Comparison of ENCODE assay signal across 24 cellular contexts in the genomic region with DNA sequence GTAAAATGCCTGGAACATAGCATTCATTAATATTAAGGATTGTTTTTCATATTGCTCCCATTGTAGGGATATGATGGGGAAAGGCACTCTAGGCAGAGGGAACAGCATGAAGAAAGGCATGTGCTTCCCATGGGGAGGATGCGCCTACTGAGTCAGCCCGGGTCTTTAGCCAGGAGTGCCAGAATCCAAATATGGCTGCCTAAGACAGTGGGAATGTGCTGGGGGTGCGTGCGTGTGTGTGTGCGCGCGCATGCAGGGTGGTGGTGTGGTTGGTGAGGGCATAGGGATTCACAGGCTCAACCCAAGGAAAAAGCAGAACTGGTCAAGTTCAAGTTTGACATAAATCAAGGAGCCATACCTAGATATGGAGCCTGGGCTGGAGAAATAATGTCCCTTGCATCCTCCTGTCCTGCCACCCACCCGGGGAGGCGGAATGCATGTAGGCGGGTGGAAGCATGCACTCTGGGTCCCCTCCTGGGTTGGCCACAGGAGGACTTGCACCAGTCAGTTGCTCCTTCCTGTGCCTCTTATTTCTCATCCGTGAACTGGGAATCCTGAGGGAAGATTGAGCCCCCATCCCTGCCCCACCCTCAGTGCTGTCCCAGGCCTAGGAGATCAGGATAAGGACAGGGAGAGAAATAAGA.
"Had no signal": no experiment of that assay in that cellular context is flagged by ENCODE, and none has a peak within 500 bp of the region (broad histone marks: within the 10 kb centered on the region; RNA-seq: fewer than 3 reads in every experiment).

No MANE protein-coding gene starts in this region.

- H3K27ac Mint-ChIP-seq: memory B cell; mesothelial cell of epicardium; natural killer cell treated with Interleukin-12 subunit alpha and Interleukin-12 subunit beta and Interleukin-15 and Interleukin-18, amount 100 ng/mL, for 72 hours; stimulated activated memory B cell treated with anti-CD40 and anti-IgM and Interleukin-4, amounts not matched to agents 10 μg/mL and 1 μg/mL and 100 μg/mL, for 72 hours; type B pancreatic cell had no signal

- FAIRE-seq: frontal cortex, small intestine had no signal

- H3K9me3 ChIP-seq: mucosa of descending colon, psoas muscle, right lobe of liver, testis, tibial artery had no signal

- H3K4me1 ChIP-seq: psoas muscle, right lobe of liver, tibial artery had no signal

- H2AFZ ChIP-seq: hepatocyte had no signal

- H3K27me3 ChIP-seq: cardiac muscle cell, dorsolateral prefrontal cortex, hepatocyte, right lobe of liver, testis had no signal

- ATAC-seq: left colon; mucosa of descending colon; psoas muscle; stimulated activated naive CD8-positive, alpha-beta T cell treated with anti-CD3 and anti-CD28 coated beads, Interleukin-15, Interleukin-2, amounts not matched to agents 100 U/mL and 50 U/mL, for 24 hours had no signal

- DNase-seq: effector CD4-positive, alpha-beta T cell; left colon; mucosa of descending colon; naive B cell; psoas muscle; retina; right lobe of liver; small intestine; stimulated activated CD4-positive, alpha-beta T cell treated with anti-CD3 and anti-CD28 coated beads, Interleukin-4, amount 100 ng/mL, for 4 hours; stimulated activated naive CD8-positive, alpha-beta T cell treated with anti-CD3 and anti-CD28 coated beads, Interleukin-15, Interleukin-2, amounts not matched to agents 100 U/mL and 50 U/mL, for 24 hours; substantia nigra; testis; tibial artery had no signal

- H3K4me3 Mint-ChIP-seq: memory B cell; mesothelial cell of epicardium; naive B cell; natural killer cell treated with Interleukin-12 subunit alpha and Interleukin-12 subunit beta and Interleukin-15 and Interleukin-18, amount 100 ng/mL, for 72 hours; neural crest cell; stimulated activated memory B cell treated with anti-CD40 and anti-IgM and Interleukin-4, amounts not matched to agents 10 μg/mL and 1 μg/mL and 100 μg/mL, for 72 hours; type B pancreatic cell had no signal

- H3K36me3 ChIP-seq: cardiac muscle cell, right lobe of liver, tibial artery had no signal

- H3K27ac ChIP-seq: cardiac muscle cell, dorsolateral prefrontal cortex, hepatocyte, psoas muscle, right lobe of liver, testis, tibial artery had no signal

- H3K4me2 ChIP-seq: hepatocyte had no signal

- H3K9me3 Mint-ChIP-seq: memory B cell; mesothelial cell of epicardium; naive B cell; natural killer cell treated with Interleukin-12 subunit alpha and Interleukin-12 subunit beta and Interleukin-15 and Interleukin-18, amount 100 ng/mL, for 72 hours; neural crest cell; stimulated activated memory B cell treated with anti-CD40 and anti-IgM and Interleukin-4, amounts not matched to agents 10 μg/mL and 1 μg/mL and 100 μg/mL, for 72 hours; type B pancreatic cell had no signal

- H3K79me2 ChIP-seq: hepatocyte had no signal

- H3K4me3 ChIP-seq: cardiac muscle cell, dorsolateral prefrontal cortex, hepatocyte, lung, mucosa of descending colon, psoas muscle, right lobe of liver, testis, tibial artery had no signal

- H3K36me3 Mint-ChIP-seq: memory B cell; mesothelial cell of epicardium; naive B cell; natural killer cell treated with Interleukin-12 subunit alpha and Interleukin-12 subunit beta and Interleukin-15 and Interleukin-18, amount 100 ng/mL, for 72 hours; stimulated activated memory B cell treated with anti-CD40 and anti-IgM and Interleukin-4, amounts not matched to agents 10 μg/mL and 1 μg/mL and 100 μg/mL, for 72 hours; type B pancreatic cell had no signal

- H3K4me1 Mint-ChIP-seq: memory B cell; mesothelial cell of epicardium; naive B cell; stimulated activated memory B cell treated with anti-CD40 and anti-IgM and Interleukin-4, amounts not matched to agents 10 μg/mL and 1 μg/mL and 100 μg/mL, for 72 hours had no signal
